11 cellular contexts compared by ENCODE assay signal in the genomic region with DNA sequence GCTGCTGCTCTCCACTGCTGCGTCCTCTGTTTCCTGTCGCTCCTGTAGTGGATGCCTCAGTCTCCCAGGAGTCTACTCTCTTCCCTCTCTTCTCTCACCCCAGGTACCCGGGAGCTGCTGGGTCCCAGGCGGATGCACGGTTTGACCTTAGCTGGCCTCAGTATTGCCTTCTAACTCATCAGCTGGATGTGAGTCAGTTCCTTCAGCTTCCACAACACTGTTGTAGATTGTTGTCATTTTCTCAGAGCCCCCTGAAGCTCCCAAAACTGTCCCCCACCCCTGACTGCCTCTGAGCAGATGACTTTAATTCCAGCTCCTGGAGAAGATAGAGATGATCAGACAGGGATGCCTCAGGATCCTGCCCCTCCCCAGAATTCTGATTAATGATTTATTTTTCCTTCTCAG. TPM values are rescaled to one million over a fixed set of nuclear protein-coding genes. Genes with fewer than 3 reads are reported as not detected.
A peak's percentile ranks its signal among the peaks of the same experiment; 100 is the strongest.
DNase-seq lines count a peak whose midpoint lies in the region; ATAC-seq lines count a peak whose summit lies in the region.
"Had no signal": no experiment of that assay in that cellular context is flagged by ENCODE, and none has a peak within 500 bp of the region (broad histone marks: within the 10 kb centered on the region; RNA-seq: fewer than 3 reads in every experiment).

No MANE protein-coding gene starts in this region.

- CTCF ChIA-PET in naive thymus-derived CD4-positive, alpha-beta T cell (lab: Charles Lee) = interaction anchor here (1.3 kb wide), 1 partner anchor 21 kb away, joined by 4 read pairs; no protein-coding TSS in a partner anchor

- POLR2A ChIA-PET in activated naive CD8-positive, alpha-beta T cell treated with anti-CD3 and anti-CD28 coated beads, Interleukin-2, amount 10 ng/mL, durations not matched to agents 7 days and 5 days (lab: Charles Lee) = interaction anchor here (0.5 to 1.5 kb wide), 5 partner anchors 9 to 1686 kb away, joined by 3 to 7 read pairs (median 4); no protein-coding TSS in a partner anchor
- POLR2A ChIA-PET in naive thymus-derived CD4-positive, alpha-beta T cell (lab: Charles Lee) = no interaction called here

- no peak overlapping the region for H3K4me3 ChIP-seq in naive thymus-derived CD4-positive, alpha-beta T cell (ENCODE audit: low read length)
- no peak overlapping the region for H3K4me3 ChIP-seq in MG63

- intact Hi-C loops in naive thymus-derived CD4-positive, alpha-beta T cell (cut with micrococcal nuclease) = loop anchor here (2.0 to 10.0 kb wide), 10 partner anchors 81 to 1911 kb away; a partner anchor contains a TSS

- peak; percentile 80 for DNase-seq in EH (ENCODE audit: low read depth)
- DNase-seq in M059J (ENCODE audit: low read depth) = peak; percentile 90
- peak; percentile 38 for DNase-seq in activated naive CD8-positive, alpha-beta T cell treated with anti-CD3 and anti-CD28 coated beads, Interleukin-2, amount 10 ng/mL, durations not matched to agents 7 days and 5 days
- DNase-seq in naive thymus-derived CD4-positive, alpha-beta T cell = no peak
- DNase-seq in MG63 = no peak
- no peak for DNase-seq in NCI-H1092 treated with DMSO at 0.1 percent for 48 hours (lab: John Stamatoyannopoulos, UW)
- DNase-seq: cortex of kidney, NCI-H82, right cardiac atrium had no signal

- no peaks in the 10 kb centered on the region for H3K36me3 ChIP-seq in naive thymus-derived CD4-positive, alpha-beta T cell (ENCODE audit: control insufficient read depth in 2 of 3, insufficient read depth in 3 of 3, low read length in 3 of 3)
- H3K36me3 ChIP-seq in MG63 = no peaks in the 10 kb centered on the region

- H3K36me3 Mint-ChIP-seq in activated naive CD8-positive, alpha-beta T cell treated with anti-CD3 and anti-CD28 coated beads, Interleukin-2, amount 10 ng/mL, durations not matched to agents 7 days and 5 days = peaks cover 9% of the 10 kb centered on the region
- H3K36me3 Mint-ChIP-seq in naive thymus-derived CD4-positive, alpha-beta T cell = peaks cover 5 to 21% (median 7%) of the 10 kb centered on the region in 5 donors

- no peak overlapping the region for H3K27ac ChIP-seq in naive thymus-derived CD4-positive, alpha-beta T cell (ENCODE audit: low read depth, low read length)

- peaks cover 23% of the 10 kb centered on the region for H3K4me1 Mint-ChIP-seq in activated naive CD8-positive, alpha-beta T cell treated with anti-CD3 and anti-CD28 coated beads, Interleukin-2, amount 10 ng/mL, durations not matched to agents 7 days and 5 days
- peaks cover 24 to 52% (median 35%) of the 10 kb centered on the region in 7 donors for H3K4me1 Mint-ChIP-seq in naive thymus-derived CD4-positive, alpha-beta T cell

- peaks cover 18 to 25% of the 10 kb centered on the region in 2 donors for H3K4me1 ChIP-seq in naive thymus-derived CD4-positive, alpha-beta T cell (ENCODE audit: control insufficient read depth in 2 of 2, insufficient read depth in 2 of 2, low read length in 2 of 2)

- H3K4me3 Mint-ChIP-seq in activated naive CD8-positive, alpha-beta T cell treated with anti-CD3 and anti-CD28 coated beads, Interleukin-2, amount 10 ng/mL, durations not matched to agents 7 days and 5 days = peak overlapping the region; percentile 78
- H3K4me3 Mint-ChIP-seq in naive thymus-derived CD4-positive, alpha-beta T cell = peak overlapping the region in 8 of 10 donors; percentile 58 to 80 (median 72)

- H3K27me3 Mint-ChIP-seq in activated naive CD8-positive, alpha-beta T cell treated with anti-CD3 and anti-CD28 coated beads, Interleukin-2, amount 10 ng/mL, durations not matched to agents 7 days and 5 days = peaks cover 40% of the 10 kb centered on the region
- peaks cover 46 to 50% (median 47%) of the 10 kb centered on the region in 5 donors for H3K27me3 Mint-ChIP-seq in naive thymus-derived CD4-positive, alpha-beta T cell

- H3K27me3 ChIP-seq in naive thymus-derived CD4-positive, alpha-beta T cell (ENCODE audit: control insufficient read depth in 2 of 2, insufficient read depth in 2 of 2, low read length in 2 of 2) = peaks cover 0 to 1% of the 10 kb centered on the region in 2 donors
- peaks cover 16% of the 10 kb centered on the region for H3K27me3 ChIP-seq in MG63

- ATAC-seq in activated naive CD8-positive, alpha-beta T cell treated with anti-CD3 and anti-CD28 coated beads, Interleukin-2, amount 10 ng/mL, durations not matched to agents 7 days and 5 days (ENCODE audit: low read depth) = peak; percentile 17
- ATAC-seq in naive thymus-derived CD4-positive, alpha-beta T cell = no peak
- ATAC-seq in HG02763 (IDR thresholded peaks at IDR 0.05; ENCODE audit: unreplicated experiment) = no peak
- no peak for ATAC-seq in GM21576 (IDR thresholded peaks at IDR 0.05; ENCODE audit: unreplicated experiment)
- ATAC-seq: right cardiac atrium had no signal

- H3K9me3 Mint-ChIP-seq in activated naive CD8-positive, alpha-beta T cell treated with anti-CD3 and anti-CD28 coated beads, Interleukin-2, amount 10 ng/mL, durations not matched to agents 7 days and 5 days = peaks cover 7% of the 10 kb centered on the region
- H3K9me3 Mint-ChIP-seq in naive thymus-derived CD4-positive, alpha-beta T cell = peaks cover 0 to 20% (median 13%) of the 10 kb centered on the region in 11 donors

- peaks cover 0 to 11% (median 0%) of the 10 kb centered on the region in 3 experiments for H3K9me3 ChIP-seq in naive thymus-derived CD4-positive, alpha-beta T cell (ENCODE audit: control insufficient read depth in 2 of 3, low read length in 3 of 3)
- H3K9me3 ChIP-seq in MG63 = no peaks in the 10 kb centered on the region

- peak overlapping the region; percentile 92 for H3K27ac Mint-ChIP-seq in activated naive CD8-positive, alpha-beta T cell treated with anti-CD3 and anti-CD28 coated beads, Interleukin-2, amount 10 ng/mL, durations not matched to agents 7 days and 5 days
- peak overlapping the region; percentile 66 to 95 (median 90) for H3K27ac Mint-ChIP-seq in naive thymus-derived CD4-positive, alpha-beta T cell

RNA-seq across cellular contexts. Expression of a gene that starts 7.2 kb away (rescaled TPM):
- total RNA-seq in M059J (2014; rRNA removed; shearing (Covaris generic)) = 21.4 and 23.5 TPM in 2 replicates
- total RNA-seq in activated naive CD8-positive, alpha-beta T cell treated with anti-CD3 and anti-CD28 coated beads, Interleukin-2, amount 10 ng/mL, durations not matched to agents 7 days and 5 days = 1 to 10 TPM; 1.6 to 2.2 TPM
- total RNA-seq in naive thymus-derived CD4-positive, alpha-beta T cell = 1 to 10 TPM; 1.0 to 4.2 (median 2.2) TPM
- polyA plus RNA-seq in naive thymus-derived CD4-positive, alpha-beta T cell = 1 to 10 TPM; 1.2 TPM
- total RNA-seq in MG63 (2014; rRNA removed; shearing (Covaris generic); ENCODE audit: low replicate concordance) = 0.10 and 1.6 TPM in 2 replicates

Comparison
In these comparisons a context has a peak if more than half of its experiments do, and no peak if none do; other contexts are left out.
1. DNase-seq: peak in EH (single experiment), M059J (single experiment) and activated naive CD8-positive, alpha-beta T cell treated with anti-CD3 and anti-CD28 coated beads, Interleukin-2, amount 10 ng/mL, durations not matched to agents 7 days and 5 days (single experiment); none in naive thymus-derived CD4-positive, alpha-beta T cell (0 of 9), MG63 (single experiment) and NCI-H1092 treated with DMSO at 0.1 percent for 48 hours (single experiment).